ENCODE assay signal across 8 cellular contexts in the genomic region with DNA sequence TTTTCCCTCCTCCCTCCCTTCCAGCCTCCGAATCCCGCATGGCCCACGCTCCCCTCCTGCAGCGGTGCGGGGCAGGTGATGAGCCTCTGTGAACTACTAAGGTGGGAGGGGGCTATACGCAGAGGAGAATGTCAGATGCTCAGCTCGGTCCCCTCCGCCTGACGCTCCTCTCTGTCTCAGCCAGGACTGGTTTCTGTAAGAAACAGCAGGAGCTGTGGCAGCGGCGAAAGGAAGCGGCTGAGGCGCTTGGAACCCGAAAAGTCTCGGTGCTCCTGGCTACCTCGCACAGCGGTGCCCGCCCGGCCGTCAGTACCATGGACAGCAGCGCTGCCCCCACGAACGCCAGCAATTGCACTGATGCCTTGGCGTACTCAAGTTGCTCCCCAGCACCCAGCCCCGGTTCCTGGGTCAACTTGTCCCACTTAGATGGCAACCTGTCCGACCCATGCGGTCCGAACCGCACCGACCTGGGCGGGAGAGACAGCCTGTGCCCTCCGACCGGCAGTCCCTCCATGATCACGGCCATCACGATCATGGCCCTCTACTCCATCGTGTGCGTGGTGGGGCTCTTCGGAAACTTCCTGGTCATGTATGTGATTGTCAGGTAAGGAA. TPM values are rescaled to one million over a fixed set of nuclear protein-coding genes. Genes with fewer than 3 reads are reported as not detected.
DNase-seq lines count a peak whose midpoint lies in the region; ATAC-seq lines count a peak whose summit lies in the region.

A gene (plus strand): TSS at position 10 of the 612 bp plus-strand sequence. CDS start 305 bp downstream, at position 315.

- H3K9me3 Mint-ChIP-seq in activated CD4-positive, alpha-beta memory T cell treated with anti-CD3 and anti-CD28 coated beads for 36 hours, result no peaks in the 10 kb centered on the region

- peaks cover 23% of the 10 kb centered on the region for H3K27me3 Mint-ChIP-seq in activated CD4-positive, alpha-beta memory T cell treated with anti-CD3 and anti-CD28 coated beads for 36 hours

- no peaks in the 10 kb centered on the region for H3K36me3 Mint-ChIP-seq in activated CD4-positive, alpha-beta memory T cell treated with anti-CD3 and anti-CD28 coated beads for 36 hours

- CTCF ChIA-PET in activated CD4-positive, alpha-beta memory T cell treated with anti-CD3 and anti-CD28 coated beads for 36 hours (lab: Charles Lee), result no interaction called here

- no peak within 1 kb of the TSS for H3K27ac Mint-ChIP-seq in activated CD4-positive, alpha-beta memory T cell treated with anti-CD3 and anti-CD28 coated beads for 36 hours

- no peak for ATAC-seq in GM18517 (IDR thresholded peaks at IDR 0.05; ENCODE audit: unreplicated experiment)

- peak; percentile 65 for DNase-seq in activated effector memory CD4-positive, alpha-beta T cell treated with anti-CD3 and anti-CD28 coated beads, Interleukin-2, amount 50 U/mL, for 16 hours
- DNase-seq in activated effector memory CD4-positive, alpha-beta T cell treated with Interleukin-2 at 50 U/mL for 16 hours, result no peak
- peak; percentile 48 for DNase-seq in activated CD4-positive, alpha-beta memory T cell treated with anti-CD3 and anti-CD28 coated beads for 36 hours
- DNase-seq in head of caudate nucleus, result peak in 38 of 42 donors; percentile 7 to 63 (median 36)
- peak in 3 of 4 experiments; percentile 1 to 11 (median 11) for DNase-seq in stimulated activated CD4-positive, alpha-beta T cell treated with anti-CD3 and anti-CD28 coated beads, Interleukin-1b, Interleukin-23, amount 100 ng/mL, for 24 hours (ENCODE audit: low read depth in 4 of 4, low spot score in 1 of 4)
- no peak for DNase-seq in NCI-H2081 (lab: John Stamatoyannopoulos, UW)
- DNase-seq in mesenteric fat pad (ENCODE audit: low spot score), result no peak

- intact Hi-C loops in activated CD4-positive, alpha-beta memory T cell treated with anti-CD3 and anti-CD28 coated beads for 36 hours (cut with micrococcal nuclease), result no loop called here
- intact Hi-C loops in head of caudate nucleus (cut with DNase I), result no loop called here

- POLR2A ChIA-PET in activated CD4-positive, alpha-beta memory T cell treated with anti-CD3 and anti-CD28 coated beads for 36 hours (lab: Charles Lee), result no interaction called here

- no peak within 1 kb of the TSS for H3K4me3 Mint-ChIP-seq in activated CD4-positive, alpha-beta memory T cell treated with anti-CD3 and anti-CD28 coated beads for 36 hours

- no peaks in the 10 kb centered on the region for H3K4me1 Mint-ChIP-seq in activated CD4-positive, alpha-beta memory T cell treated with anti-CD3 and anti-CD28 coated beads for 36 hours (ENCODE audit: low read depth)

RNA-seq across cellular contexts. Expression of the gene that starts here (rescaled TPM):
- not detected for total RNA-seq in activated CD4-positive, alpha-beta memory T cell treated with anti-CD3 and anti-CD28 coated beads for 36 hours
- not detected for total RNA-seq in mesenteric fat pad

Comparison
In these comparisons a context has a peak if more than half of its experiments do, and no peak if none do; other contexts are left out.
1. DNase-seq: peak in activated effector memory CD4-positive, alpha-beta T cell treated with anti-CD3 and anti-CD28 coated beads, Interleukin-2, amount 50 U/mL, for 16 hours (single experiment), head of caudate nucleus (38 of 42) and stimulated activated CD4-positive, alpha-beta T cell treated with anti-CD3 and anti-CD28 coated beads, Interleukin-1b, Interleukin-23, amount 100 ng/mL, for 24 hours (3 of 4); none in activated effector memory CD4-positive, alpha-beta T cell treated with Interleukin-2 at 50 U/mL for 16 hours (single experiment), NCI-H2081 (0 of 2) and mesenteric fat pad (single experiment).
2. Peak in DNase-seq in activated CD4-positive, alpha-beta memory T cell treated with anti-CD3 and anti-CD28 coated beads for 36 hours; RNA of the gene not detected or under 1 TPM.